In genomic region chr5:39149966-39150365, GRCh38 we compare ENCODE assay signal across 1 cellular context.
TF ChIP-seq lines count a peak whose summit lies in the region.

No MANE protein-coding gene starts in this region.

TF ChIP-seq in GM12878, 131 proteins besides CTCF, POLR2A, EP300 and RAD21 (continued from another document):
- TF ChIP-seq, protein P1, sequence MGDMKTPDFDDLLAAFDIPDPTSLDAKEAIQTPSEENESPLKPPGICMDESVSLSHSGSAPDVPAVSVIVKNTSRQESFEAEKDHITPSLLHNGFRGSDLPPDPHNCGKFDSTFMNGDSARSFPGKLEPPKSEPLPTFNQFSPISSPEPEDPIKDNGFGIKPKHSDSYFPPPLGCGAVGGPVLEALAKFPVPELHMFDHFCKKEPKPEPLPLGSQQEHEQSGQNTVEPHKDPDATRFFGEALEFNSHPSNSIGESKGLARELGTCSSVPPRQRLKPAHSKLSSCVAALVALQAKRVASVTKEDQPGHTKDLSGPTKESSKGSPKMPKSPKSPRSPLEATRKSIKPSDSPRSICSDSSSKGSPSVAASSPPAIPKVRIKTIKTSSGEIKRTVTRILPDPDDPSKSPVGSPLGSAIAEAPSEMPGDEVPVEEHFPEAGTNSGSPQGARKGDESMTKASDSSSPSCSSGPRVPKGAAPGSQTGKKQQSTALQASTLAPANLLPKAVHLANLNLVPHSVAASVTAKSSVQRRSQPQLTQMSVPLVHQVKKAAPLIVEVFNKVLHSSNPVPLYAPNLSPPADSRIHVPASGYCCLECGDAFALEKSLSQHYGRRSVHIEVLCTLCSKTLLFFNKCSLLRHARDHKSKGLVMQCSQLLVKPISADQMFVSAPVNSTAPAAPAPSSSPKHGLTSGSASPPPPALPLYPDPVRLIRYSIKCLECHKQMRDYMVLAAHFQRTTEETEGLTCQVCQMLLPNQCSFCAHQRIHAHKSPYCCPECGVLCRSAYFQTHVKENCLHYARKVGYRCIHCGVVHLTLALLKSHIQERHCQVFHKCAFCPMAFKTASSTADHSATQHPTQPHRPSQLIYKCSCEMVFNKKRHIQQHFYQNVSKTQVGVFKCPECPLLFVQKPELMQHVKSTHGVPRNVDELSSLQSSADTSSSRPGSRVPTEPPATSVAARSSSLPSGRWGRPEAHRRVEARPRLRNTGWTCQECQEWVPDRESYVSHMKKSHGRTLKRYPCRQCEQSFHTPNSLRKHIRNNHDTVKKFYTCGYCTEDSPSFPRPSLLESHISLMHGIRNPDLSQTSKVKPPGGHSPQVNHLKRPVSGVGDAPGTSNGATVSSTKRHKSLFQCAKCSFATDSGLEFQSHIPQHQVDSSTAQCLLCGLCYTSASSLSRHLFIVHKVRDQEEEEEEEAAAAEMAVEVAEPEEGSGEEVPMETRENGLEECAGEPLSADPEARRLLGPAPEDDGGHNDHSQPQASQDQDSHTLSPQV (IDR thresholded peaks at IDR 0.05) = 0 out of 2 replicates have a peak, but pooled peaks have one; percentile 32
